In genomic region chr3:51537631-51538030, GRCh38 we compare ENCODE assay signal across 8 cellular contexts. TPM values are rescaled to one million over a fixed set of nuclear protein-coding genes. Genes with fewer than 3 reads are reported as not detected.
DNase-seq lines count a peak whose midpoint lies in the region; ATAC-seq, FAIRE-seq and TF ChIP-seq lines count a peak whose summit lies in the region.
"Not testable (repeated sequence)": the region's sequence is repeated elsewhere in the genome, so short reads cannot be mapped to it uniquely, and the experiment has no call there.

No MANE protein-coding gene starts in this region.

- not testable (repeated sequence) for TF ChIP-seq CTCF in activated B cell treated with CpG ODN at 0.5 μM for 24 hours (IDR thresholded peaks at IDR 0.05); K562 (IDR thresholded peaks at IDR 0.05 in 2 of 3, conservative IDR thresholded peaks at IDR 0.05 in 1 of 3; ENCODE audit: insufficient read depth in 2 of 3, low read depth in 1 of 3, low read length in 3 of 3); esophagus muscularis mucosa (IDR thresholded peaks at IDR 0.05); liver (IDR thresholded peaks at IDR 0.05; ENCODE audit: low read depth, low read length, missing input control); pancreas (IDR thresholded peaks at IDR 0.05); tibial artery (IDR thresholded peaks at IDR 0.05)

- peak overlapping the region; percentile 89 to 96 (median 94) for H3K4me3 Mint-ChIP-seq in CD4-positive, CD25-positive, alpha-beta regulatory T cell
- H3K4me3 Mint-ChIP-seq in activated B cell treated with CpG ODN at 0.5 μM for 24 hours: peak overlapping the region; percentile 90

- CTCF ChIA-PET in activated B cell treated with CpG ODN at 0.5 μM for 24 hours (lab: Charles Lee): interaction anchor here (3.2 kb wide), 1 partner anchor 36 kb away, joined by 23 read pairs; no protein-coding TSS in a partner anchor
- CTCF ChIA-PET in K562 (lab: Yijun Ruan, JAX; ENCODE audit: low intra/inter-chr PET ratio): not testable (repeated sequence)

- TF ChIP-seq POLR2A in K562 (conservative IDR thresholded peaks at IDR 0.05); esophagus muscularis mucosa (IDR thresholded peaks at IDR 0.05; ENCODE audit: low read depth): not testable (repeated sequence)

- not testable (repeated sequence) for H3K36me3 ChIP-seq in CD4-positive, CD25-positive, alpha-beta regulatory T cell (ENCODE audit: control insufficient read depth, insufficient read depth, low read length); KOPT-K1 (ENCODE audit: insufficient read depth, low read length); esophagus muscularis mucosa; liver (ENCODE audit: control insufficient read depth in 4 of 4, insufficient read depth in 3 of 4, low read depth in 1 of 4, low read length in 3 of 4); pancreas; tibial artery
- peaks cover 10% of the 10 kb centered on the region; the same call in 1 of the 3 replicates for H3K36me3 ChIP-seq in K562 (ENCODE audit: control insufficient read depth, insufficient read depth, low read length)

- H3K4me1 Mint-ChIP-seq in CD4-positive, CD25-positive, alpha-beta regulatory T cell: peaks cover 14 to 50% (median 27%) of the 10 kb centered on the region in 4 donors
- peaks cover 45% of the 10 kb centered on the region for H3K4me1 Mint-ChIP-seq in activated B cell treated with CpG ODN at 0.5 μM for 24 hours

- H2AFZ ChIP-seq in K562 (ENCODE audit: low read depth, low read length): peak overlapping the region; percentile 100

- TF ChIP-seq RAD21 in K562 (CRISPR knock-in tag; conservative IDR thresholded peaks at IDR 0.05 in 1 of 2, IDR thresholded peaks at IDR 0.05 in 1 of 2); liver (IDR thresholded peaks at IDR 0.05): not testable (repeated sequence)

- peak overlapping the region; percentile 95 for H3K4me2 ChIP-seq in K562 (ENCODE audit: insufficient read depth, low read length)

- WGBS in K562 (ENCODE audit: insufficient coverage, low coverage, missing lambda C conversion rate): 96% methylated on average over 8 of the region's 16 CpGs
- 84% methylated on average over 16 of the region's 16 CpGs for WGBS in esophagus muscularis mucosa
- WGBS in liver: 88% methylated on average over 16 of the region's 16 CpGs
- 73 to 76% methylated on average over 15 to 16 of the region's 16 CpGs for WGBS in pancreas, 2 donors

- H3K27ac Mint-ChIP-seq in CD4-positive, CD25-positive, alpha-beta regulatory T cell: peak overlapping the region in 2 of 3 donors; percentile 92 to 95
- H3K27ac Mint-ChIP-seq in activated B cell treated with CpG ODN at 0.5 μM for 24 hours: peak overlapping the region; percentile 91

- peak overlapping the region; percentile 65 for H3K27ac ChIP-seq in CD4-positive, CD25-positive, alpha-beta regulatory T cell (ENCODE audit: insufficient read depth, low read length, poor library complexity, severe bottlenecking)
- H3K27ac ChIP-seq in KOPT-K1 (ENCODE audit: low read depth, low read length, poor library complexity, severe bottlenecking): peak overlapping the region; percentile 66
- H3K27ac ChIP-seq in K562 (ENCODE audit: extremely low read depth, low read depth, low read length); liver (ENCODE audit: low read depth in 1 of 2, low read length in 2 of 2): not testable (repeated sequence)
- peak overlapping the region; percentile 89 to 96 (median 94) for H3K27ac ChIP-seq in esophagus muscularis mucosa (replicated peaks in 1 of 4)
- peak overlapping the region in 1 of 4 donors; percentile 75 for H3K27ac ChIP-seq in pancreas
- H3K27ac ChIP-seq in tibial artery: peak overlapping the region; percentile 89 to 96

- not testable (repeated sequence) for H4K20me1 ChIP-seq in K562 (replicated peaks; ENCODE audit: control insufficient read depth, insufficient read depth, low read length)

- TF ChIP-seq EP300 in K562 (IDR thresholded peaks at IDR 0.05; ENCODE audit: low read length); esophagus muscularis mucosa (IDR thresholded peaks at IDR 0.05): not testable (repeated sequence)

- not testable (repeated sequence) for DNase-seq in CD4-positive, CD25-positive, alpha-beta regulatory T cell; activated B cell treated with CpG ODN at 0.5 μM for 24 hours; K562 (ENCODE audit: extremely low read depth in 1 of 4, low spot score in 3 of 4); esophagus muscularis mucosa (ENCODE audit: extremely low spot score); pancreas; tibial artery

- not testable (repeated sequence) for H3K27me3 Mint-ChIP-seq in CD4-positive, CD25-positive, alpha-beta regulatory T cell; activated B cell treated with CpG ODN at 0.5 μM for 24 hours

- H3K9me3 Mint-ChIP-seq in CD4-positive, CD25-positive, alpha-beta regulatory T cell; activated B cell treated with CpG ODN at 0.5 μM for 24 hours: not testable (repeated sequence)

- in situ Hi-C loops in K562 (cut with MboI): not testable (repeated sequence)

- peak overlapping the region; percentile 93 for H3K4me3 ChIP-seq in CD4-positive, CD25-positive, alpha-beta regulatory T cell (ENCODE audit: low read depth, low read length)
- H3K4me3 ChIP-seq in K562 (peak overlapping the region; percentile 91), esophagus muscularis mucosa (peak overlapping the region; percentile 78 to 99 (median 97)), liver (ENCODE audit: low read depth in 1 of 3, low read length in 3 of 3) (peak overlapping the region in 2 of 3 donors; percentile 84 to 94), pancreas (peak overlapping the region; percentile 73 to 98 (median 96)), tibial artery (peak overlapping the region; percentile 94 to 96)

- intact Hi-C loops in activated B cell treated with CpG ODN at 0.5 μM for 24 hours (cut with micrococcal nuclease): loop anchor here (1.0 kb wide), 2 partner anchors 16 to 35 kb away; no protein-coding TSS in a partner anchor
- intact Hi-C loops in K562 (cut with micrococcal nuclease); pancreas (cut with DNase I); tibial artery (cut with DNase I; ENCODE audit: low total_unique reads): not testable (repeated sequence)
- intact Hi-C loops in esophagus muscularis mucosa (cut with DNase I): loop anchor here (2.0 to 10.0 kb wide), 2 partner anchors 35 to 87 kb away; no protein-coding TSS in a partner anchor

- POLR2A ChIA-PET in activated B cell treated with CpG ODN at 0.5 μM for 24 hours (lab: Charles Lee) (interaction anchor here (0.6 to 3.5 kb wide), 3 partner anchors 15 to 134 kb away, joined by 4 to 35 read pairs (median 10); partner anchors contain the start of gene DCAF1), K562 (lab: Yijun Ruan, JAX) (interaction anchor here (1.0 kb wide), 1 partner anchor 16 kb away, joined by 3 read pairs; no protein-coding TSS in a partner anchor)

- H3K4me1 ChIP-seq in CD4-positive, CD25-positive, alpha-beta regulatory T cell (ENCODE audit: control insufficient read depth, insufficient read depth, low read length, poor library complexity, severe bottlenecking): peaks cover 27% of the 10 kb centered on the region
- peaks cover 5 to 16% of the 10 kb centered on the region in 2 experiments; a peak in 3 of 5 replicates for H3K4me1 ChIP-seq in K562 (replicated peaks in 1 of 2; ENCODE audit: control insufficient read depth in 2 of 2, insufficient read depth in 2 of 2, low read length in 2 of 2)
- peaks cover 21 to 38% (median 32%) of the 10 kb centered on the region in 4 donors for H3K4me1 ChIP-seq in esophagus muscularis mucosa
- peaks cover 3 to 21% (median 15%) of the 10 kb centered on the region in 4 donors for H3K4me1 ChIP-seq in liver (ENCODE audit: control insufficient read depth in 4 of 4, insufficient read depth in 4 of 4, low read length in 3 of 4)
- peaks cover 0 to 13% (median 7%) of the 10 kb centered on the region in 3 donors for H3K4me1 ChIP-seq in pancreas
- H3K4me1 ChIP-seq in tibial artery: peaks cover 0 to 24% (median 10%) of the 10 kb centered on the region in 4 donors

- H3K9ac ChIP-seq in K562 (ENCODE audit: insufficient read depth in 1 of 2, low read depth in 2 of 2, low read length in 2 of 2): peak overlapping the region; percentile 86 to 96; a peak in 2 of 4 replicates
- not testable (repeated sequence) for H3K9ac ChIP-seq in liver (ENCODE audit: low read depth in 1 of 2, low read length in 2 of 2)

- not testable (repeated sequence) for H3K27me3 ChIP-seq in CD4-positive, CD25-positive, alpha-beta regulatory T cell (ENCODE audit: control insufficient read depth, insufficient read depth, low read length); K562 (ENCODE audit: control insufficient read depth in 2 of 2, insufficient read depth in 2 of 2, low read length in 2 of 2); esophagus muscularis mucosa; liver (ENCODE audit: control insufficient read depth in 4 of 4, insufficient read depth in 4 of 4, low read length in 3 of 4); pancreas; tibial artery

- not testable (repeated sequence) for H3K9me1 ChIP-seq in K562 (ENCODE audit: control insufficient read depth, insufficient read depth, low read length)

- ATAC-seq in CD4-positive, CD25-positive, alpha-beta regulatory T cell (ENCODE audit: low read depth in 2 of 2); activated B cell treated with CpG ODN at 0.5 μM for 24 hours (ENCODE audit: low read depth); K562; pancreas: not testable (repeated sequence)

- H3K79me2 ChIP-seq in K562 (ENCODE audit: control insufficient read depth, insufficient read depth, low read length): peaks cover 35% of the 10 kb centered on the region

- H3K36me3 Mint-ChIP-seq in CD4-positive, CD25-positive, alpha-beta regulatory T cell; activated B cell treated with CpG ODN at 0.5 μM for 24 hours (ENCODE audit: low read depth): not testable (repeated sequence)

- not testable (repeated sequence) for FAIRE-seq in K562 (lab: Jason Lieb, UNC); pancreas (lab: Jason Lieb, UNC)

- not testable (repeated sequence) for BruUV-seq in K562 (replicated peaks; lab: Mats Ljungman, UMichigan)

- not testable (repeated sequence) for H3K9me3 ChIP-seq in CD4-positive, CD25-positive, alpha-beta regulatory T cell (ENCODE audit: control insufficient read depth in 2 of 2, low read length in 2 of 2); KOPT-K1 (ENCODE audit: insufficient read depth, low read length, poor library complexity, severe bottlenecking); K562 (replicated peaks; ENCODE audit: control insufficient read depth, insufficient read depth, low read depth, low read length); esophagus muscularis mucosa; liver (ENCODE audit: control insufficient read depth in 4 of 4, low read length in 3 of 4); pancreas; tibial artery

RNA-seq across cellular contexts. Expression of gene RAD54L2, which starts 0.9 kb away (rescaled TPM):
- 41.3 TPM for total RNA-seq in CD4-positive, CD25-positive, alpha-beta regulatory T cell
- 10 to 100 TPM in 3 of 4 donors, 1 to 10 TPM in 1; 6.9 to 17.1 (median 13.3) TPM for polyA plus RNA-seq in CD4-positive, CD25-positive, alpha-beta regulatory T cell
- total RNA-seq in activated B cell treated with CpG ODN at 0.5 μM for 24 hours (34.3 and 39.3 TPM in 2 replicates), K562 (2014; rRNA removed) (4.2 and 6.0 TPM in 2 replicates), K562 (2014; rRNA removed; fragmentation: Illumina TruSeq; extraction: Trizol) (8.6 and 9.0 TPM in 2 replicates), K562 (2015; rRNA removed; fragmentation: Illumina TruSeq; extraction: Trizol) (6.7 and 7.1 TPM in 2 replicates), K562 (2021) (10.7 and 12.2 TPM in 2 replicates), esophagus muscularis mucosa (10 to 100 TPM; 18.2 to 25.3 (median 23.8) TPM), liver (10 to 100 TPM in 1 of 2 donors, 1 to 10 TPM in 1; 9.6 to 25.1 TPM), pancreas (10 to 100 TPM in 1 of 6 donors, 1 to 10 TPM in 5; 7.2 to 12.3 (median 8.8) TPM)
- total RNA-seq in K562 (2011; cell fraction: chromatin; rRNA removed; ENCODE audit: low replicate concordance): 58.3 and 76.4 TPM in 2 replicates
- 20.7 and 26.8 TPM in 2 replicates for total RNA-seq in K562 (2011; cell fraction: nucleolus; rRNA removed)
- 42.1 and 52.2 TPM in 2 replicates for total RNA-seq in K562 (2011; cell fraction: nucleoplasm; rRNA removed)
- polyA plus RNA-seq in K562 (2011; rRNA removed) (4.4 and 4.9 TPM in 2 replicates), K562 (2014; fragmentation: Illumina TruSeq; extraction: Trizol) (6.0 and 6.4 TPM in 2 replicates), K562 (2014; fragmentation: Nextera tagmentation; extraction: Ambion mirVana) (1 to 10 TPM; 1.3 to 2.4 TPM), K562 (2014; rRNA removed) (4.5 and 5.4 TPM in 2 replicates), liver (1 to 10 TPM; 1.9 to 6.5 TPM), pancreas (1 to 10 TPM; 4.2 to 6.4 TPM)
- 2.9 and 3.4 TPM in 2 replicates for polyA plus RNA-seq in K562 (2011; cell fraction: cytosol; rRNA removed)
- polyA plus RNA-seq in K562 (2011; cell fraction: nucleus; rRNA removed): 8.7 and 11.0 TPM in 2 replicates
- 4.1 and 4.6 TPM in 2 replicates for polyA plus RNA-seq in K562 (2012)
- 16.6 and 19.0 TPM in 2 replicates for polyA minus RNA-seq in K562 (2011; rRNA and poly(A)+ RNA removed)
- polyA minus RNA-seq in K562 (2011; cell fraction: cytosol; rRNA and poly(A)+ RNA removed): 9.2 and 10.5 TPM in 2 replicates
- 9.3 and 13.9 TPM in 2 replicates for polyA minus RNA-seq in K562 (2011; cell fraction: nucleus; rRNA and poly(A)+ RNA removed)

RNA-seq across cellular contexts. Expression of gene DCAF1, which starts 37.8 kb away (rescaled TPM):
- total RNA-seq in CD4-positive, CD25-positive, alpha-beta regulatory T cell: 23.5 TPM
- 10 to 100 TPM in 3 of 4 donors, 1 to 10 TPM in 1; 7.0 to 17.2 (median 11.1) TPM for polyA plus RNA-seq in CD4-positive, CD25-positive, alpha-beta regulatory T cell
- total RNA-seq in activated B cell treated with CpG ODN at 0.5 μM for 24 hours: 33.1 and 37.4 TPM in 2 replicates
- 27.1 and 34.4 TPM in 2 replicates for total RNA-seq in K562 (2011; cell fraction: chromatin; rRNA removed; ENCODE audit: low replicate concordance)
- total RNA-seq in K562 (2011; cell fraction: nucleolus; rRNA removed): 14.0 and 14.7 TPM in 2 replicates
- 18.6 and 20.4 TPM in 2 replicates for total RNA-seq in K562 (2011; cell fraction: nucleoplasm; rRNA removed)
- 12.6 and 13.3 TPM in 2 replicates for total RNA-seq in K562 (2014; rRNA removed)
- total RNA-seq in K562 (2014; rRNA removed; fragmentation: Illumina TruSeq; extraction: Trizol): 14.4 and 15.4 TPM in 2 replicates
- 15.3 and 16.2 TPM in 2 replicates for total RNA-seq in K562 (2015; rRNA removed; fragmentation: Illumina TruSeq; extraction: Trizol)
- 19.3 and 20.3 TPM in 2 replicates for total RNA-seq in K562 (2021)
- 11.4 and 15.0 TPM in 2 replicates for polyA plus RNA-seq in K562 (2011; rRNA removed)
- 7.8 and 11.7 TPM in 2 replicates for polyA plus RNA-seq in K562 (2011; cell fraction: cytosol; rRNA removed)
- 24.5 and 27.8 TPM in 2 replicates for polyA plus RNA-seq in K562 (2011; cell fraction: nucleus; rRNA removed)
- 10.2 and 14.0 TPM in 2 replicates for polyA plus RNA-seq in K562 (2012)
- 19.4 and 21.5 TPM in 2 replicates for polyA plus RNA-seq in K562 (2014; fragmentation: Illumina TruSeq; extraction: Trizol)
- polyA plus RNA-seq in K562 (2014; fragmentation: Nextera tagmentation; extraction: Ambion mirVana): 1 to 10 TPM; 2.8 to 7.1 TPM
- 15.7 and 17.0 TPM in 2 replicates for polyA plus RNA-seq in K562 (2014; rRNA removed)
- polyA minus RNA-seq in K562 (2011; rRNA and poly(A)+ RNA removed): 34.2 and 39.9 TPM in 2 replicates
- polyA minus RNA-seq in K562 (2011; cell fraction: cytosol; rRNA and poly(A)+ RNA removed): 13.7 and 17.0 TPM in 2 replicates
- 7.9 and 12.6 TPM in 2 replicates for polyA minus RNA-seq in K562 (2011; cell fraction: nucleus; rRNA and poly(A)+ RNA removed)
- total RNA-seq in esophagus muscularis mucosa: 10 to 100 TPM; 18.3 to 24.7 (median 21.8) TPM
- total RNA-seq in liver: 10 to 100 TPM; 11.4 to 14.5 TPM
- polyA plus RNA-seq in liver: 1 to 10 TPM; 5.2 to 6.8 TPM
- 10 to 100 TPM in 1 of 6 donors, 1 to 10 TPM in 5; 5.7 to 12.5 (median 8.1) TPM for total RNA-seq in pancreas
- polyA plus RNA-seq in pancreas: 1 to 10 TPM; 4.9 to 8.5 TPM
